In the genomic region with DNA sequence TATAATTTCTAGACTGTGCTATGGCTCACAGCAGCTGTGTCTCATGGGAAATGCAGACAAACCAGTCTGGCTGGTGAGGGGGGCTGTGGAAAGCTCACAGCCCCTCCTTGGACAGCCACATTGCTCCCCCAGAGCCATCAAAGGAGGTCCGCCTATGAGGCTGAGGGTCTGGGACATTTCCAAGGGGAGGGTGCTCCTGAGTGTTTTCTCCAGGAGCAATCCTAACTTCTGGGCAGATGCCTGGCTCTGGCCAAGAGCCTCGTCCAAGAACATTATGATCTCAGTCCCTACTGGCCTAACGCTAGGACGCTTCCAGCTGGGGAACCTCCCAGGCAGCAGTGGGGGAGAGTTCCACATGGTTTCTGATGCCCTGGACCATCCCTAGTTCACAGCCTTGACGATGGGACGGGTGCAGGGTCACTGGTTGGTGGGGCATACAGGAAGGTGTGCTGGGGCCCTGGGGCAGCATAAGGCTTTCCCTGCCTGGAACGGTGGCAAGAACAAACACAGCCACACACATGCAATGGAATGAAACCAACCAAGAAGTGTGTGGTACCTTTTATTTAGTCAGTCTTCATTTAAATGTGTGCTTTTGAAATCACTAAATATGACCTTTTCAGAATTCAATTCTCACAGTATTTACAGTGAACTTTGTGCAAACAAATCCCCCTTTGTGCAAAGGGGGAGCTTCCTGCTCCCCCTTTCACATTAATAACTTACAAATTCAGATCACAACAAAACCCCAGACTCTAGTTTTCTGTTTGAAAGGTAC, we compare ENCODE assay signal across 13 cellular contexts.
DNase-seq lines count a peak whose midpoint lies in the region; ATAC-seq, FAIRE-seq and TF ChIP-seq lines count a peak whose summit lies in the region.
"Had no signal": no experiment of that assay in that cellular context is flagged by ENCODE, and none has a peak within 500 bp of the region (broad histone marks: within the 10 kb centered on the region; RNA-seq: fewer than 3 reads in every experiment).

No MANE protein-coding gene starts in this region.

- H3K4me3 ChIP-seq in kidney (ENCODE audit: low read length in 2 of 2) (no peak overlapping the region), sigmoid colon (no peak overlapping the region)

- no peak for ATAC-seq in HG03135 (IDR thresholded peaks at IDR 0.05; ENCODE audit: unreplicated experiment)

- 69 to 76% methylated on average over 7 of the region's 7 CpGs for WGBS in sigmoid colon, 2 donors

- peak in 56 of 61 donors; percentile 16 to 79 (median 46) for DNase-seq in caudate nucleus (lab: John Stamatoyannopoulos, UW)
- DNase-seq in kidney = peak; percentile 88
- peak; percentile 98 for DNase-seq in sigmoid colon
- DNase-seq in GM19238 (ENCODE audit: insufficient read length, low spot score) = no peak
- no peak for DNase-seq in HEK293T (ENCODE audit: extremely low spot score)
- DNase-seq in OCI-M2 (lab: John Stamatoyannopoulos, UW; ENCODE audit: unreplicated experiment) = no peak
- DNase-seq: activated naive CD8-positive, alpha-beta T cell treated with anti-CD3 and anti-CD28 coated beads, Interleukin-2, amount 10 ng/mL, durations not matched to agents 7 days and 5 days; CD4-positive, alpha-beta memory T cell; naive B cell; NCI-H2081; T-helper 2 cell had no signal

- H3K36me3 ChIP-seq in kidney (ENCODE audit: control insufficient read depth in 1 of 2, insufficient read depth in 2 of 2, low read length in 2 of 2) = peaks cover 3 to 5% of the 10 kb centered on the region in 2 donors
- H3K36me3 ChIP-seq in sigmoid colon = peaks cover 0 to 51% (median 15%) of the 10 kb centered on the region in 4 donors

- no peak overlapping the region for H3K9ac ChIP-seq in kidney (ENCODE audit: low read length in 2 of 2)

- peak; percentile 57 to 90 (median 75) for TF ChIP-seq EP300 in sigmoid colon (IDR thresholded peaks at IDR 0.05)

- CTCF ChIA-PET in HEK293T (lab: Yijun Ruan, JAX) = no interaction called here

- H3K4me1 ChIP-seq in kidney (ENCODE audit: control insufficient read depth in 1 of 2, insufficient read depth in 1 of 2, low read depth in 1 of 2, low read length in 2 of 2) = peaks cover 6 to 7% of the 10 kb centered on the region in 2 donors
- peaks cover 0 to 76% (median 63%) of the 10 kb centered on the region in 4 donors for H3K4me1 ChIP-seq in sigmoid colon

- no peaks in the 10 kb centered on the region for H3K9me3 ChIP-seq in kidney (ENCODE audit: control insufficient read depth in 1 of 2, low read length in 2 of 2)
- no peaks in the 10 kb centered on the region for H3K9me3 ChIP-seq in sigmoid colon

- POLR2A ChIA-PET in HEK293T (lab: Yijun Ruan, JAX) = no interaction called here

- H3K27ac ChIP-seq in C4-2B = peak overlapping the region; percentile 5; the same call in 1 of the 2 replicates
- H3K27ac ChIP-seq in caudate nucleus (ENCODE audit: low read depth, low read length) = peak overlapping the region; percentile 97
- H3K27ac ChIP-seq in kidney (ENCODE audit: low read depth in 2 of 2, low read length in 2 of 2) = peak overlapping the region; percentile 30 to 77
- H3K27ac ChIP-seq in sigmoid colon = peak overlapping the region; percentile 82 to 89 (median 84)

- intact Hi-C loops in kidney (cut with DNase I) = no loop called here
- intact Hi-C loops in sigmoid colon (cut with DNase I) = loop anchor here (2.0 kb wide), 1 partner anchor 93 kb away; no protein-coding TSS in a partner anchor

- TF ChIP-seq CTCF in C4-2B (conservative IDR thresholded peaks at IDR 0.05) (no peak), kidney (IDR thresholded peaks at IDR 0.05; ENCODE audit: borderline replicate concordance, extremely low read depth, insufficient read depth) (no peak), sigmoid colon (IDR thresholded peaks at IDR 0.05) (no peak)

- no peak for FAIRE-seq in kidney (lab: Jason Lieb, UNC)

- TF ChIP-seq POLR2A in sigmoid colon (IDR thresholded peaks at IDR 0.05) = no peak

- no peaks in the 10 kb centered on the region for H3K27me3 ChIP-seq in sigmoid colon

TF ChIP-seq in HEK293T, 16 proteins besides CTCF, POLR2A, EP300 and RAD21:
- TF ChIP-seq TARDBP (IDR thresholded peaks at IDR 0.05) (no peak), SP1 (IDR thresholded peaks at IDR 0.05) (no peak), ARNT (IDR thresholded peaks at IDR 0.05) (no peak), FOXK2 (IDR thresholded peaks at IDR 0.05) (no peak), HDGF (IDR thresholded peaks at IDR 0.05; ENCODE audit: borderline replicate concordance) (no peak), SUZ12 (IDR thresholded peaks at IDR 0.05) (no peak), NFRKB (IDR thresholded peaks at IDR 0.05) (no peak), FOXM1 (IDR thresholded peaks at IDR 0.05; ENCODE audit: borderline replicate concordance) (no peak), BHLHE40 (IDR thresholded peaks at IDR 0.05; ENCODE audit: borderline replicate concordance) (no peak)
- TF ChIP-seq, protein P1, sequence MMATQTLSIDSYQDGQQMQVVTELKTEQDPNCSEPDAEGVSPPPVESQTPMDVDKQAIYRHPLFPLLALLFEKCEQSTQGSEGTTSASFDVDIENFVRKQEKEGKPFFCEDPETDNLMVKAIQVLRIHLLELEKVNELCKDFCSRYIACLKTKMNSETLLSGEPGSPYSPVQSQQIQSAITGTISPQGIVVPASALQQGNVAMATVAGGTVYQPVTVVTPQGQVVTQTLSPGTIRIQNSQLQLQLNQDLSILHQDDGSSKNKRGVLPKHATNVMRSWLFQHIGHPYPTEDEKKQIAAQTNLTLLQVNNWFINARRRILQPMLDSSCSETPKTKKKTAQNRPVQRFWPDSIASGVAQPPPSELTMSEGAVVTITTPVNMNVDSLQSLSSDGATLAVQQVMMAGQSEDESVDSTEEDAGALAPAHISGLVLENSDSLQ (IDR thresholded peaks at IDR 0.05) = no peak

Comparison
In these comparisons a context has a peak if more than half of its experiments do, and no peak if none do; other contexts are left out.
1. H3K27ac ChIP-seq: peak in every context shown above with its lines; median percentile 97 in caudate nucleus; 84 in sigmoid colon; 54 in kidney; 5 in C4-2B.
2. DNase-seq: peak in caudate nucleus (56 of 61), kidney (single experiment) and sigmoid colon (single experiment); none in GM19238 (single experiment), HEK293T (single experiment) and OCI-M2 (single experiment).